8 cellular contexts compared by ENCODE assay signal in the genomic region with DNA sequence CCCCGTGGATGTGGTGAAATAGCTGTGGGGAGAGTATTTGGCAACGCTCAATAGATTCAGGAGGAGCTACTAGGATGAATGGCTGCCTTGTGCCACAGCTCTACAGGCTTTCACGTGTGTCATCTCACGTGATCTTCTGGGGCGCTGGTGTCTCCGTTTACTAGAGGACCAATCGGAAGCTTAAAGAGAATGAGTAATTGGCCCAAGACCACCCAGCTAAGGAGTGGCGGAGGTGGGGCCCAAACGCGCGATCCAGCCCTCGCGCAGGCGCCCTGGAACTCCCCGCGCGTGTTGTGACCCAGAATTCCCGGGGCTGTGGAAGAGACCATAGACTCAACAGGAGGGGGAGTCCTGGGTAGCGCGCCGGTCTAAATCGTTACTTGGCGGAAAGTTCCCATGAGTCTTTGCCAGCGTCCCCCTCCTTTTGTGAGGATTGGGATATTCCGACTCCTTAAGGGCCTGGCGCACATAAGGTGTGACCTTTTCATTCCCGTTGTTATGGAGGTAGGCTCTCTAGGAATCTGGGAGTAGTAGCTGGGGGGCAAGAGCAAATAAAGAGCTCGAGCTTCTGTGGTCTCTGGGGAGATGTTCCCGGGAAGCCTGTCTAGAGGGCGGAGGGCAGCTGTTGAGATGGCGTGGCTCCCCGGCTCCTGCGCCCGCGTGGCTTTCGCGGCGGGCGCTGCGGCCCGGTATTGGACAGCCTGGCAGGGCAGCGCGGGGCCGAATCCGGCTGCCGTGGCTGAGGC. TPM values are rescaled to one million over a fixed set of nuclear protein-coding genes. Genes with fewer than 3 reads are reported as not detected.
DNase-seq lines count a peak whose midpoint lies in the region; ATAC-seq, FAIRE-seq and TF ChIP-seq lines count a peak whose summit lies in the region.

No MANE protein-coding gene starts in this region.

- ATAC-seq in stimulated activated naive CD8-positive, alpha-beta T cell treated with anti-CD3 and anti-CD28 coated beads, Interleukin-15, amount 100 ng/mL, for 72 hours = peak; percentile 93

- H3K4me3 Mint-ChIP-seq in stimulated activated naive CD8-positive, alpha-beta T cell treated with anti-CD3 and anti-CD28 coated beads, Interleukin-15, amount 100 ng/mL, for 72 hours = peak overlapping the region; percentile 98 to 99

- peaks cover 8% of the 10 kb centered on the region; the same call in 1 of the 2 replicates for H3K4me1 ChIP-seq in MM.1S (ENCODE audit: low read length)

- H3K79me2 ChIP-seq in MM.1S (ENCODE audit: low read length) = peaks cover 50% of the 10 kb centered on the region
- H3K79me2 ChIP-seq in neural cell (replicated peaks; ENCODE audit: insufficient read depth, low read length) = peaks cover 29% of the 10 kb centered on the region

- H3K9me3 ChIP-seq in MM.1S (replicated peaks; ENCODE audit: insufficient read depth, low read length) (no peaks in the 10 kb centered on the region), neural cell (ENCODE audit: low read length) (no peaks in the 10 kb centered on the region)

- FAIRE-seq in G401.6 (lab: Jason Lieb, UNC) = peak; percentile 99

- H3K27me3 ChIP-seq in MM.1S (replicated peaks; ENCODE audit: insufficient read depth, low read length) (no peaks in the 10 kb centered on the region), neural cell (ENCODE audit: insufficient read depth, low read depth, low read length) (no peaks in the 10 kb centered on the region)

- no peaks in the 10 kb centered on the region for H3K9me3 Mint-ChIP-seq in stimulated activated naive CD8-positive, alpha-beta T cell treated with anti-CD3 and anti-CD28 coated beads, Interleukin-15, amount 100 ng/mL, for 72 hours

- H3K4me2 ChIP-seq in MM.1S (ENCODE audit: low read depth, low read length) (peak overlapping the region; percentile 91), neural cell (ENCODE audit: low read length) (peak overlapping the region; percentile 56)

- peak; percentile 33 for TF ChIP-seq EP300 in neural cell (conservative IDR thresholded peaks at IDR 0.05; ENCODE audit: poor library complexity, severe bottlenecking)

- peaks cover 59% of the 10 kb centered on the region for H3K4me1 Mint-ChIP-seq in stimulated activated naive CD8-positive, alpha-beta T cell treated with anti-CD3 and anti-CD28 coated beads, Interleukin-15, amount 100 ng/mL, for 72 hours

- TF ChIP-seq CTCF in MM.1S (IDR thresholded peaks at IDR 0.05; ENCODE audit: low read length) (no peak), foreskin fibroblast (IDR thresholded peaks at IDR 0.05; ENCODE audit: low read depth, low read length) (no peak), neural cell (IDR thresholded peaks at IDR 0.05; ENCODE audit: poor library complexity, severe bottlenecking) (no peak)

- H3F3A ChIP-seq in MM.1S (ENCODE audit: insufficient read depth, low read length) (peaks cover 42% of the 10 kb centered on the region), neural cell (ENCODE audit: insufficient read depth, low read length, poor library complexity, severe bottlenecking) (no peaks in the 10 kb centered on the region)

- H3K36me3 ChIP-seq in MM.1S (replicated peaks; ENCODE audit: insufficient read depth, low read length) = peaks cover 20% of the 10 kb centered on the region
- peaks cover 7% of the 10 kb centered on the region for H3K36me3 ChIP-seq in neural cell (ENCODE audit: insufficient read depth, low read length)

- TF ChIP-seq RAD21 in neural cell (conservative IDR thresholded peaks at IDR 0.05) = peak; percentile 28

- H3K9me2 ChIP-seq in MM.1S (replicated peaks; ENCODE audit: insufficient read depth, low read length) = no peaks in the 10 kb centered on the region
- no peaks in the 10 kb centered on the region for H3K9me2 ChIP-seq in neural cell (ENCODE audit: insufficient read depth, low read length)

- DNase-seq in HCEC 1CT (peak; percentile 99), MM.1S (peak; percentile 99), SHP77 treated with DMSO at 0.1 percent for 48 hours (lab: John Stamatoyannopoulos, UW) (peak; percentile 100), activated gamma-delta T cell treated with Interleukin-2 at 50 U/mL for 16 hours (peak; percentile 93), foreskin fibroblast (peak; percentile 99 to 100)
- peak; percentile 96 to 98 for DNase-seq in stimulated activated naive CD8-positive, alpha-beta T cell treated with anti-CD3 and anti-CD28 coated beads, Interleukin-15, amount 100 ng/mL, for 72 hours

- peak overlapping the region; percentile 99 to 100 for H3K27ac Mint-ChIP-seq in stimulated activated naive CD8-positive, alpha-beta T cell treated with anti-CD3 and anti-CD28 coated beads, Interleukin-15, amount 100 ng/mL, for 72 hours

- H3K4me3 ChIP-seq in MM.1S (ENCODE audit: low read length) (peak overlapping the region; percentile 97), foreskin fibroblast (ENCODE audit: low read depth in 1 of 2, low read length in 2 of 2) (peak overlapping the region; percentile 99 to 100), neural cell (ENCODE audit: low read length) (peak overlapping the region; percentile 96)

- peak overlapping the region; percentile 97 for H3K9ac ChIP-seq in MM.1S (ENCODE audit: low read length)
- peak overlapping the region; percentile 89 for H3K9ac ChIP-seq in neural cell (ENCODE audit: low read length)

- H2AFZ ChIP-seq in MM.1S (ENCODE audit: low read length) = peak overlapping the region; percentile 81
- H2AFZ ChIP-seq in neural cell (ENCODE audit: low read depth, low read length) = peak overlapping the region; percentile 56

- H3K27me3 Mint-ChIP-seq in stimulated activated naive CD8-positive, alpha-beta T cell treated with anti-CD3 and anti-CD28 coated beads, Interleukin-15, amount 100 ng/mL, for 72 hours = no peaks in the 10 kb centered on the region

- peaks cover 16% of the 10 kb centered on the region for H4K20me1 ChIP-seq in MM.1S (ENCODE audit: insufficient read depth, low read length)
- H4K20me1 ChIP-seq in neural cell (ENCODE audit: insufficient read depth) = no peaks in the 10 kb centered on the region

- peak overlapping the region; percentile 75 for H3K27ac ChIP-seq in MM.1S (ENCODE audit: low read length)
- H3K27ac ChIP-seq in neural cell (ENCODE audit: low read length) = peak overlapping the region; percentile 94

TF ChIP-seq in neural cell, 6 proteins besides CTCF, POLR2A, EP300 and RAD21:
- TF ChIP-seq EZH2 (IDR thresholded peaks at IDR 0.05; ENCODE audit: borderline replicate concordance, insufficient read depth, low read length, poor library complexity, severe bottlenecking) (no peak), SMC3 (conservative IDR thresholded peaks at IDR 0.05; ENCODE audit: poor library complexity) (peak; percentile 35), MXI1 (conservative IDR thresholded peaks at IDR 0.05; ENCODE audit: poor library complexity, severe bottlenecking) (peak; percentile 96), TAF1 (IDR thresholded peaks at IDR 0.05; ENCODE audit: low read depth) (peak; percentile 62), POLR2AphosphoS5 (IDR thresholded peaks at IDR 0.05) (peak; percentile 89)
- TF ChIP-seq, protein P1, sequence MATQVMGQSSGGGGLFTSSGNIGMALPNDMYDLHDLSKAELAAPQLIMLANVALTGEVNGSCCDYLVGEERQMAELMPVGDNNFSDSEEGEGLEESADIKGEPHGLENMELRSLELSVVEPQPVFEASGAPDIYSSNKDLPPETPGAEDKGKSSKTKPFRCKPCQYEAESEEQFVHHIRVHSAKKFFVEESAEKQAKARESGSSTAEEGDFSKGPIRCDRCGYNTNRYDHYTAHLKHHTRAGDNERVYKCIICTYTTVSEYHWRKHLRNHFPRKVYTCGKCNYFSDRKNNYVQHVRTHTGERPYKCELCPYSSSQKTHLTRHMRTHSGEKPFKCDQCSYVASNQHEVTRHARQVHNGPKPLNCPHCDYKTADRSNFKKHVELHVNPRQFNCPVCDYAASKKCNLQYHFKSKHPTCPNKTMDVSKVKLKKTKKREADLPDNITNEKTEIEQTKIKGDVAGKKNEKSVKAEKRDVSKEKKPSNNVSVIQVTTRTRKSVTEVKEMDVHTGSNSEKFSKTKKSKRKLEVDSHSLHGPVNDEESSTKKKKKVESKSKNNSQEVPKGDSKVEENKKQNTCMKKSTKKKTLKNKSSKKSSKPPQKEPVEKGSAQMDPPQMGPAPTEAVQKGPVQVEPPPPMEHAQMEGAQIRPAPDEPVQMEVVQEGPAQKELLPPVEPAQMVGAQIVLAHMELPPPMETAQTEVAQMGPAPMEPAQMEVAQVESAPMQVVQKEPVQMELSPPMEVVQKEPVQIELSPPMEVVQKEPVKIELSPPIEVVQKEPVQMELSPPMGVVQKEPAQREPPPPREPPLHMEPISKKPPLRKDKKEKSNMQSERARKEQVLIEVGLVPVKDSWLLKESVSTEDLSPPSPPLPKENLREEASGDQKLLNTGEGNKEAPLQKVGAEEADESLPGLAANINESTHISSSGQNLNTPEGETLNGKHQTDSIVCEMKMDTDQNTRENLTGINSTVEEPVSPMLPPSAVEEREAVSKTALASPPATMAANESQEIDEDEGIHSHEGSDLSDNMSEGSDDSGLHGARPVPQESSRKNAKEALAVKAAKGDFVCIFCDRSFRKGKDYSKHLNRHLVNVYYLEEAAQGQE (IDR thresholded peaks at IDR 0.05; ENCODE audit: borderline replicate concordance) = peak; percentile 77

RNA-seq across cellular contexts. Expression of a gene that starts 23.4 kb away (rescaled TPM):
- polyA plus RNA-seq in neural cell = not detected in 2 replicates
- polyA minus RNA-seq in neural cell = not detected in 2 replicates

RNA-seq across cellular contexts. Expression of a gene that starts 53.3 kb away (rescaled TPM):
- 0.20 and 0.53 TPM in 2 replicates for polyA plus RNA-seq in neural cell
- 1.5 and 2.0 TPM in 2 replicates for polyA minus RNA-seq in neural cell

RNA-seq across cellular contexts. Expression of a gene that starts 57.8 kb away (rescaled TPM):
- 2,177 and 2,318 TPM in 2 replicates for polyA plus RNA-seq in neural cell
- 878 and 940 TPM in 2 replicates for polyA minus RNA-seq in neural cell

Comparison
In these comparisons a context has a peak if more than half of its experiments do, and no peak if none do; other contexts are left out.
1. Peak in every context shown above with its lines: DNase-seq, ATAC-seq, H3K4me3 ChIP-seq and H3K27ac ChIP-seq.